In the genomic region with DNA sequence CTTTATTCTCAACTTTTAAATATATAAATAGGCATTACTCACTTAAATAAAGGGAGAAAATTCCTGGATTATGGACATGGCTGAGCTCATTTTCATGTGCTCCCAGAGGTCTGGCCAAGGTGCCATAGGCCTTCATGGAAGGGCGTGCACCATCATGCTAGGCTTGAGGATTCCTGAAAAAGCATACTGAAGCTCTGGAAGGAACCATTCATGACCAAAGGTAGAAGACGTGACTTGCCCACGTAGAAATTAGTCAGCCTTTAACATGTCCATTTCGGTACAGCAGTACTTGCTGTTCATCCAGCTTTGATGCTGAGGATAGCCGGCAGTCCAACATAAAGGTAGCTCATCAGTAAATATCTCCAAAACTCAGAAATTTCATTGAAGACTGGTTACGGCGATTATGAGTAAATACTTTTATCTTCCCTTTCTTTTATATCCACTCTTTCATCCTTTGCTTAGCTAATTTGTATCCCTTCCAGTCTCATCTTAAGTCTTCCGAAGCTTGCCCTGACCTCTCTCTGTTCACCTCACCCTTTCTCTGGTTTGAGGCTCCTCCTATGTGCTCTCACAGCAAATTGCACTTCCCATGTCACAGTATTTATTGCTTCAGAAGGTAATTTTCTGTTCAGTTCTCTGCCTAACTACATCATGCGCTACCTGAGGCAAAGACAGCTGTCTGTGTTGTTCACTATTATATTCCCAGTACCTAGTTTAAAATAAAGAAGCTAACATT, we compare ENCODE assay signal across 18 cellular contexts. TPM values are rescaled to one million over a fixed set of nuclear protein-coding genes. Genes with fewer than 3 reads are reported as not detected.
DNase-seq lines count a peak whose midpoint lies in the region; ATAC-seq and TF ChIP-seq lines count a peak whose summit lies in the region.
"Had no signal": no experiment of that assay in that cellular context is flagged by ENCODE, and none has a peak within 500 bp of the region (broad histone marks: within the 10 kb centered on the region; RNA-seq: fewer than 3 reads in every experiment).

No MANE protein-coding gene starts in this region.

- H3K4me3 Mint-ChIP-seq in osteocyte (ENCODE audit: unreplicated experiment): no peak overlapping the region
- H3K4me3 Mint-ChIP-seq: activated naive CD8-positive, alpha-beta T cell treated with anti-CD3 and anti-CD28 coated beads, Interleukin-2, amount 10 ng/mL, durations not matched to agents 7 days and 5 days; CD8-positive, alpha-beta memory T cell; naive B cell had no signal

- CTCF ChIA-PET in HEK293T (lab: Yijun Ruan, JAX): no interaction called here

- H3K4me1 Mint-ChIP-seq in osteocyte (ENCODE audit: unreplicated experiment): peaks cover 30% of the 10 kb centered on the region
- H3K4me1 Mint-ChIP-seq: naive B cell had no signal

- peak overlapping the region; percentile 86 for H3K27ac Mint-ChIP-seq in osteocyte (ENCODE audit: unreplicated experiment)
- H3K27ac Mint-ChIP-seq: activated naive CD8-positive, alpha-beta T cell treated with anti-CD3 and anti-CD28 coated beads, Interleukin-2, amount 10 ng/mL, durations not matched to agents 7 days and 5 days; CD8-positive, alpha-beta memory T cell had no signal

- ATAC-seq in GM21381 (IDR thresholded peaks at IDR 0.05; ENCODE audit: unreplicated experiment) (no peak), GM19324 (IDR thresholded peaks at IDR 0.05; ENCODE audit: low FRiP score, unreplicated experiment) (no peak)

- H3K9ac ChIP-seq in adipocyte (ENCODE audit: low read length): peak overlapping the region; percentile 33

- no peak overlapping the region for H3K27ac ChIP-seq in cardiac muscle cell
- H3K27ac ChIP-seq: SJSA1, stomach had no signal

- DNase-seq in LNCaP clone FGC (ENCODE audit: low read depth): no peak
- DNase-seq in adipocyte (ENCODE audit: low read depth): no peak
- DNase-seq in cardiac muscle cell (ENCODE audit: low read depth in 1 of 2, low spot score in 1 of 2): peak in 1 of 2 donors; percentile 43
- DNase-seq in osteocyte (ENCODE audit: extremely low spot score, unreplicated experiment): no peak
- DNase-seq in HEK293T (ENCODE audit: extremely low spot score): no peak
- DNase-seq in inferior parietal cortex (ENCODE audit: extremely low spot score): no peak
- DNase-seq: activated CD4-positive, CD25-positive, alpha-beta regulatory T cell treated with anti-CD3 and anti-CD28 coated beads, Interleukin-2, amount 50 U/mL, for 72 hours; activated naive CD8-positive, alpha-beta T cell treated with anti-CD3 and anti-CD28 coated beads, Interleukin-2, amount 10 ng/mL, durations not matched to agents 7 days and 5 days; CD8-positive, alpha-beta memory T cell; islet precursor cell; naive B cell; NCI-H1694 treated with DMSO at 0.1 percent for 48 hours; NCI-H748 treated with DMSO at 0.1 percent for 48 hours; stomach had no signal

- TF ChIP-seq CTCF in LNCaP clone FGC (IDR thresholded peaks at IDR 0.05; ENCODE audit: control insufficient read depth, extremely low read depth, insufficient read depth): peak; percentile 15; the same call in 1 of the 2 replicates
- peak; percentile 21 for TF ChIP-seq CTCF in cardiac muscle cell (IDR thresholded peaks at IDR 0.05; ENCODE audit: low read depth, low read length)
- TF ChIP-seq CTCF in osteocyte (IDR thresholded peaks at IDR 0.05): no peak

- H3K4me3 ChIP-seq in LNCaP clone FGC (ENCODE audit: low read depth, low read length) (no peak overlapping the region), adipocyte (ENCODE audit: low read length) (no peak overlapping the region), cardiac muscle cell (no peak overlapping the region)
- H3K4me3 ChIP-seq: coronary artery, SJSA1, stomach had no signal

- POLR2A ChIA-PET in HEK293T (lab: Yijun Ruan, JAX): interaction anchor here (1.4 kb wide), 1 partner anchor 49 kb away, joined by 4 read pairs; the partner anchor contains the start of gene SLC40A1

- H3K4me1 ChIP-seq in adipocyte (ENCODE audit: control insufficient read depth, insufficient read depth, low read length) (peaks cover 5% of the 10 kb centered on the region), cardiac muscle cell (ENCODE audit: low read depth) (peaks cover 3% of the 10 kb centered on the region)
- H3K4me1 ChIP-seq: stomach had no signal

- H3K27me3 Mint-ChIP-seq in osteocyte (ENCODE audit: unreplicated experiment): no peaks in the 10 kb centered on the region
- H3K27me3 Mint-ChIP-seq: CD8-positive, alpha-beta memory T cell had no signal

- H3K9me3 Mint-ChIP-seq in osteocyte (ENCODE audit: unreplicated experiment): no peaks in the 10 kb centered on the region
- H3K9me3 Mint-ChIP-seq: activated naive CD8-positive, alpha-beta T cell treated with anti-CD3 and anti-CD28 coated beads, Interleukin-2, amount 10 ng/mL, durations not matched to agents 7 days and 5 days; CD8-positive, alpha-beta memory T cell; naive B cell had no signal

- H3K36me3 ChIP-seq in adipocyte (ENCODE audit: control insufficient read depth, insufficient read depth, low read length, severe bottlenecking) (no peaks in the 10 kb centered on the region), cardiac muscle cell (no peaks in the 10 kb centered on the region)
- H3K36me3 ChIP-seq: SJSA1, stomach had no signal

- no peaks in the 10 kb centered on the region for H3K27me3 ChIP-seq in adipocyte (replicated peaks; ENCODE audit: control insufficient read depth, insufficient read depth, low read length)
- no peaks in the 10 kb centered on the region for H3K27me3 ChIP-seq in cardiac muscle cell
- H3K27me3 ChIP-seq: SJSA1, stomach had no signal

- H3K9me3 ChIP-seq in adipocyte (ENCODE audit: control insufficient read depth, low read length) (no peaks in the 10 kb centered on the region), cardiac muscle cell (ENCODE audit: low read depth) (no peaks in the 10 kb centered on the region)
- H3K9me3 ChIP-seq: SJSA1, stomach had no signal

- no peaks in the 10 kb centered on the region for H3K36me3 Mint-ChIP-seq in osteocyte (ENCODE audit: unreplicated experiment)
- H3K36me3 Mint-ChIP-seq: activated naive CD8-positive, alpha-beta T cell treated with anti-CD3 and anti-CD28 coated beads, Interleukin-2, amount 10 ng/mL, durations not matched to agents 7 days and 5 days; naive B cell had no signal

TF ChIP-seq in HEK293T, 16 proteins besides CTCF, POLR2A, EP300 and RAD21:
- TF ChIP-seq FOXK2 (IDR thresholded peaks at IDR 0.05) (no peak), ARNT (IDR thresholded peaks at IDR 0.05) (no peak), ELF4 (IDR thresholded peaks at IDR 0.05) (no peak), L3MBTL2 (conservative IDR thresholded peaks at IDR 0.05) (no peak), BHLHE40 (IDR thresholded peaks at IDR 0.05; ENCODE audit: borderline replicate concordance) (no peak), FOXM1 (IDR thresholded peaks at IDR 0.05; ENCODE audit: borderline replicate concordance) (no peak), SP1 (IDR thresholded peaks at IDR 0.05) (no peak), PKNOX1 (IDR thresholded peaks at IDR 0.05) (no peak), HDGF (IDR thresholded peaks at IDR 0.05; ENCODE audit: borderline replicate concordance) (no peak), NFRKB (IDR thresholded peaks at IDR 0.05) (no peak), FOXA1 (IDR thresholded peaks at IDR 0.05) (no peak), SUZ12 (IDR thresholded peaks at IDR 0.05) (no peak)

RNA-seq across cellular contexts. Expression of gene ASNSD1, which starts 32.3 kb away (rescaled TPM):
- total RNA-seq in cardiac muscle cell (21.8 and 25.2 TPM in 2 replicates), osteocyte (46.0 and 47.6 TPM in 2 replicates)
- polyA plus RNA-seq in cardiac muscle cell: 36.8 and 37.1 TPM in 2 replicates

RNA-seq across cellular contexts. Expression of gene ANKAR, which starts 45.5 kb away (rescaled TPM):
- total RNA-seq in cardiac muscle cell (1.2 and 1.4 TPM in 2 replicates), osteocyte (5.7 and 6.0 TPM in 2 replicates)
- 4.4 and 5.4 TPM in 2 replicates for polyA plus RNA-seq in cardiac muscle cell

RNA-seq across cellular contexts. Expression of gene SLC40A1, which starts 48.4 kb away (rescaled TPM):
- total RNA-seq in cardiac muscle cell (0.80 and 5.2 TPM in 2 replicates), osteocyte (10.8 and 11.4 TPM in 2 replicates)
- polyA plus RNA-seq in cardiac muscle cell: 7.3 and 11.5 TPM in 2 replicates
